Comparison of ENCODE assay signal across 1 cellular context in the genomic region with DNA sequence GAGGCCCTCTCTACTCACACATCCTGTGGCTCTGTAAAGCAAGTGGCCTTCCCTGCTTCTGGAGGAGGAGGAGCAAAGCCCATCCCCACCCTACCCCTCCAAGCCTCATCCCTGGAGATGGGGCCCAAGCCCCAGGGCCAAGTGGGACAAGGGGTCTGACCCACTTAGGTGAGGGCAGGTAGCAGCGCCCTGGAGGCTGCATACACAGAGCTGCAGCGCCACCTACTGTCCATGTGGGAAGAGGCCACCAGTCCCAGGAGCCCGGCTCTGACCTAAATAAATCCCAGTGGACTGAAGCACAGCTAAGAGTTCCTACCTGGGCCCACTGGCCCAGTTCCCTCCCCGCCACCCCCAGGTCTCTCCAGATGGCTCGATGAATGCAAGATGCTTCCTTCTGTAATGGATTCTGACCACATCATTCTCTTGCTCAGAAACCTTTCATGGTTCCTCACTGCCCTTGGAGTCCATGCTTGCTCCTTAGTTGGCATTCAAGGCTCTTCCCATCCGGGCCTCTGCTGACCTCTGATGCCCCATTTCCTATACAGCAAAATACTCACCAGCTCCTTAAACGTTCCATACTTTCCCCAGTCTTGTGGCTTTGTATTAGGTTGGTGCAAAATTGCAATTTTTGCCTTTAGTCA.
TF ChIP-seq lines count a peak whose summit lies in the region.

No MANE protein-coding gene starts in this region.

TF ChIP-seq in HEK293, 187 proteins besides CTCF, POLR2A, EP300 and RAD21 (continued from another document):
- peak; percentile 51; the same call in 1 of the 2 replicates for TF ChIP-seq ZNF692 (tag by site-specific recombination; IDR thresholded peaks at IDR 0.05)
- TF ChIP-seq ZNF10 (tag by site-specific recombination; IDR thresholded peaks at IDR 0.05) = peak; percentile 79
- TF ChIP-seq ZFHX2 (tag by site-specific recombination; conservative IDR thresholded peaks at IDR 0.05) = no peak
- no peak for TF ChIP-seq ZNF248 (tag by site-specific recombination; IDR thresholded peaks at IDR 0.05)
- TF ChIP-seq ZNF555 (tag by site-specific recombination; conservative IDR thresholded peaks at IDR 0.05) = no peak
- TF ChIP-seq ZBTB48 (tag by site-specific recombination; IDR thresholded peaks at IDR 0.05) = 0 out of 2 replicates have a peak, but pooled peaks have one; percentile 18
- no peak for TF ChIP-seq BCL11B (tag by site-specific recombination; IDR thresholded peaks at IDR 0.05; ENCODE audit: low read depth)
- no peak for TF ChIP-seq ZNF26 (tag by site-specific recombination; IDR thresholded peaks at IDR 0.05)
